1 cellular context compared by ENCODE assay signal in the genomic region with DNA sequence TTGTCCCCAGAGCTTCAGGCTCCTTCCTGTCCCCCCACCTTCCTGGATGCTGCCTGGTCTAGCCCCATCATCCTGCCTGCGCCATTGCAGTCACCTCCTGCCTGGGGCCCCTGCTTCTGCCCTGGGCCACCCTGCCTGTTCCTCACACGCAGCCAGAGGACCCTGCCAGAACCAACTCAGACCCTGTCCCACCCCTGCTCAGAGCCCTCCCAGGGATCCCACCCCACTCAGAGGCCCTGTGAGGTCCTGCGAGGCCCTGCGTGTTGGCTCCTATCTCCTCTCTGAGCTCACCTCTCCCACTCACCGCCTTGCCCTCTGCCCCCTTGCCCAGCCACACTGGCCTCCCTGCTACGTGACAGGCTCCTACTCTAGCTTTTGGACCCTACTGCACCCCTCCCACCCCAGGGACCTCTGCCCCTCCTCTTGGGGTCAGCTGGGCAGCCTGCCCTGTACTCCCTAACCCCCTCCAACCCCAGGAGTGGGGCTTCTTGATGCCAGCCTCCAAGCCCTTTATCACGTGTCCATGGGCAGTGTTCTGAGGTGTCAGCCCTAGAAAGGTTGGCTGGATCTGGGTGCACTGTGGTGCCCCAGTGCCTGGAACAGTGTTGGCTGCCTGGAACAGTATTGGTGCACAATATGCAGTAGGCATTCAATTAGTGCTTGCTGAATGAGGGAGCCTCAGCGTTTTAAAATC.
TF ChIP-seq lines count a peak whose summit lies in the region.

No MANE protein-coding gene starts in this region.

TF ChIP-seq in HepG2, 621 proteins besides CTCF, POLR2A, EP300 and RAD21 (continued from another document and continues in another):
- TF ChIP-seq ZNF235 (CRISPR knock-in tag; IDR thresholded peaks at IDR 0.05; ENCODE audit: borderline replicate concordance) (0 out of 2 replicates have a peak, but pooled peaks have one; percentile 6), MTA3 (CRISPR knock-in tag; IDR thresholded peaks at IDR 0.05) (no peak), ZNF605 (CRISPR knock-in tag; IDR thresholded peaks at IDR 0.05) (no peak), ZNF337 (CRISPR knock-in tag; IDR thresholded peaks at IDR 0.05; ENCODE audit: borderline replicate concordance, low read depth) (peak; percentile 72; the same call in 1 of the 2 replicates), NCOA1 (CRISPR knock-in tag; IDR thresholded peaks at IDR 0.05) (0 out of 2 replicates have a peak, but pooled peaks have one; percentile 58), NAIF1 (CRISPR knock-in tag; IDR thresholded peaks at IDR 0.05; ENCODE audit: borderline replicate concordance) (no peak), HNRNPL (IDR thresholded peaks at IDR 0.05; ENCODE audit: low read depth, low read length) (peak; percentile 93), POLR2AphosphoS2 (IDR thresholded peaks at IDR 0.05; ENCODE audit: low read depth, low read length) (no peak), THYN1 (CRISPR knock-in tag; IDR thresholded peaks at IDR 0.05; ENCODE audit: borderline replicate concordance, low read depth) (no peak), ZNF333 (CRISPR knock-in tag; IDR thresholded peaks at IDR 0.05; ENCODE audit: borderline replicate concordance) (no peak), ZFP41 (CRISPR knock-in tag; IDR thresholded peaks at IDR 0.05; ENCODE audit: borderline replicate concordance) (0 out of 2 replicates have a peak, but pooled peaks have one; percentile 33), ZNF644 (CRISPR knock-in tag; IDR thresholded peaks at IDR 0.05; ENCODE audit: low read depth) (no peak), EED (CRISPR knock-in tag; IDR thresholded peaks at IDR 0.05) (0 out of 2 replicates have a peak, but pooled peaks have one; percentile 55), TBX2 (CRISPR knock-in tag; IDR thresholded peaks at IDR 0.05; ENCODE audit: borderline replicate concordance) (peak; percentile 61), SMAD1 (CRISPR knock-in tag; IDR thresholded peaks at IDR 0.05; ENCODE audit: borderline replicate concordance, low read depth) (no peak), IRX3 (CRISPR knock-in tag; IDR thresholded peaks at IDR 0.05; ENCODE audit: borderline replicate concordance, low read depth) (no peak), ZNF17 (CRISPR knock-in tag; IDR thresholded peaks at IDR 0.05) (no peak), RBAK (CRISPR knock-in tag; IDR thresholded peaks at IDR 0.05) (no peak), RBM39 (IDR thresholded peaks at IDR 0.05; ENCODE audit: low read depth, low read length, poor library complexity, severe bottlenecking) (no peak), MEIS1 (CRISPR knock-in tag; IDR thresholded peaks at IDR 0.05; ENCODE audit: borderline replicate concordance) (no peak), ZNF441 (CRISPR knock-in tag; IDR thresholded peaks at IDR 0.05; ENCODE audit: borderline replicate concordance) (no peak), ZNF230 (CRISPR knock-in tag; IDR thresholded peaks at IDR 0.05) (no peak), FOXP1 (IDR thresholded peaks at IDR 0.05) (no peak), FOXP1 (CRISPR knock-in tag; IDR thresholded peaks at IDR 0.05) (no peak), ZNF772 (CRISPR knock-in tag; IDR thresholded peaks at IDR 0.05) (peak; percentile 44; the same call in 1 of the 2 replicates), TEAD3 (CRISPR knock-in tag; optimal IDR thresholded peaks at IDR 0.05; ENCODE audit: borderline replicate concordance) (peak; percentile 72), ETV6 (CRISPR knock-in tag; conservative IDR thresholded peaks at IDR 0.05) (no peak), TOPORS (CRISPR knock-in tag; IDR thresholded peaks at IDR 0.05) (no peak), FOSL1 (CRISPR knock-in tag; IDR thresholded peaks at IDR 0.05; ENCODE audit: borderline replicate concordance) (no peak), SP5 (CRISPR knock-in tag; IDR thresholded peaks at IDR 0.05; ENCODE audit: borderline replicate concordance, low read depth) (0 out of 2 replicates have a peak, but pooled peaks have one; percentile 27)
- TF ChIP-seq, protein P1, sequence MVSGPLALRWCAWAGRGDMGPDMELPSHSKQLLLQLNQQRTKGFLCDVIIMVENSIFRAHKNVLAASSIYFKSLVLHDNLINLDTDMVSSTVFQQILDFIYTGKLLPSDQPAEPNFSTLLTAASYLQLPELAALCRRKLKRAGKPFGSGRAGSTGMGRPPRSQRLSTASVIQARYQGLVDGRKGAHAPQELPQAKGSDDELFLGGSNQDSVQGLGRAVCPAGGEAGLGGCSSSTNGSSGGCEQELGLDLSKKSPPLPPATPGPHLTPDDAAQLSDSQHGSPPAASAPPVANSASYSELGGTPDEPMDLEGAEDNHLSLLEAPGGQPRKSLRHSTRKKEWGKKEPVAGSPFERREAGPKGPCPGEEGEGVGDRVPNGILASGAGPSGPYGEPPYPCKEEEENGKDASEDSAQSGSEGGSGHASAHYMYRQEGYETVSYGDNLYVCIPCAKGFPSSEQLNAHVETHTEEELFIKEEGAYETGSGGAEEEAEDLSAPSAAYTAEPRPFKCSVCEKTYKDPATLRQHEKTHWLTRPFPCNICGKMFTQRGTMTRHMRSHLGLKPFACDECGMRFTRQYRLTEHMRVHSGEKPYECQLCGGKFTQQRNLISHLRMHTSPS (CRISPR knock-in tag; IDR thresholded peaks at IDR 0.05; ENCODE audit: low read depth), result peak; percentile 95; the same call in 1 of the 2 replicates
- TF ChIP-seq, protein P2, sequence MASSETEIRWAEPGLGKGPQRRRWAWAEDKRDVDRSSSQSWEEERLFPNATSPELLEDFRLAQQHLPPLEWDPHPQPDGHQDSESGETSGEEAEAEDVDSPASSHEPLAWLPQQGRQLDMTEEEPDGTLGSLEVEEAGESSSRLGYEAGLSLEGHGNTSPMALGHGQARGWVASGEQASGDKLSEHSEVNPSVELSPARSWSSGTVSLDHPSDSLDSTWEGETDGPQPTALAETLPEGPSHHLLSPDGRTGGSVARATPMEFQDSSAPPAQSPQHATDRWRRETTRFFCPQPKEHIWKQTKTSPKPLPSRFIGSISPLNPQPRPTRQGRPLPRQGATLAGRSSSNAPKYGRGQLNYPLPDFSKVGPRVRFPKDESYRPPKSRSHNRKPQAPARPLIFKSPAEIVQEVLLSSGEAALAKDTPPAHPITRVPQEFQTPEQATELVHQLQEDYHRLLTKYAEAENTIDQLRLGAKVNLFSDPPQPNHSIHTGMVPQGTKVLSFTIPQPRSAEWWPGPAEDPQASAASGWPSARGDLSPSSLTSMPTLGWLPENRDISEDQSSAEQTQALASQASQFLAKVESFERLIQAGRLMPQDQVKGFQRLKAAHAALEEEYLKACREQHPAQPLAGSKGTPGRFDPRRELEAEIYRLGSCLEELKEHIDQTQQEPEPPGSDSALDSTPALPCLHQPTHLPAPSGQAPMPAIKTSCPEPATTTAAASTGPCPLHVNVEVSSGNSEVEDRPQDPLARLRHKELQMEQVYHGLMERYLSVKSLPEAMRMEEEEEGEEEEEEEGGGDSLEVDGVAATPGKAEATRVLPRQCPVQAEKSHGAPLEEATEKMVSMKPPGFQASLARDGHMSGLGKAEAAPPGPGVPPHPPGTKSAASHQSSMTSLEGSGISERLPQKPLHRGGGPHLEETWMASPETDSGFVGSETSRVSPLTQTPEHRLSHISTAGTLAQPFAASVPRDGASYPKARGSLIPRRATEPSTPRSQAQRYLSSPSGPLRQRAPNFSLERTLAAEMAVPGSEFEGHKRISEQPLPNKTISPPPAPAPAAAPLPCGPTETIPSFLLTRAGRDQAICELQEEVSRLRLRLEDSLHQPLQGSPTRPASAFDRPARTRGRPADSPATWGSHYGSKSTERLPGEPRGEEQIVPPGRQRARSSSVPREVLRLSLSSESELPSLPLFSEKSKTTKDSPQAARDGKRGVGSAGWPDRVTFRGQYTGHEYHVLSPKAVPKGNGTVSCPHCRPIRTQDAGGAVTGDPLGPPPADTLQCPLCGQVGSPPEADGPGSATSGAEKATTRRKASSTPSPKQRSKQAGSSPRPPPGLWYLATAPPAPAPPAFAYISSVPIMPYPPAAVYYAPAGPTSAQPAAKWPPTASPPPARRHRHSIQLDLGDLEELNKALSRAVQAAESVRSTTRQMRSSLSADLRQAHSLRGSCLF (CRISPR knock-in tag; IDR thresholded peaks at IDR 0.05; ENCODE audit: borderline replicate concordance), result no peak
- TF ChIP-seq, protein P3, sequence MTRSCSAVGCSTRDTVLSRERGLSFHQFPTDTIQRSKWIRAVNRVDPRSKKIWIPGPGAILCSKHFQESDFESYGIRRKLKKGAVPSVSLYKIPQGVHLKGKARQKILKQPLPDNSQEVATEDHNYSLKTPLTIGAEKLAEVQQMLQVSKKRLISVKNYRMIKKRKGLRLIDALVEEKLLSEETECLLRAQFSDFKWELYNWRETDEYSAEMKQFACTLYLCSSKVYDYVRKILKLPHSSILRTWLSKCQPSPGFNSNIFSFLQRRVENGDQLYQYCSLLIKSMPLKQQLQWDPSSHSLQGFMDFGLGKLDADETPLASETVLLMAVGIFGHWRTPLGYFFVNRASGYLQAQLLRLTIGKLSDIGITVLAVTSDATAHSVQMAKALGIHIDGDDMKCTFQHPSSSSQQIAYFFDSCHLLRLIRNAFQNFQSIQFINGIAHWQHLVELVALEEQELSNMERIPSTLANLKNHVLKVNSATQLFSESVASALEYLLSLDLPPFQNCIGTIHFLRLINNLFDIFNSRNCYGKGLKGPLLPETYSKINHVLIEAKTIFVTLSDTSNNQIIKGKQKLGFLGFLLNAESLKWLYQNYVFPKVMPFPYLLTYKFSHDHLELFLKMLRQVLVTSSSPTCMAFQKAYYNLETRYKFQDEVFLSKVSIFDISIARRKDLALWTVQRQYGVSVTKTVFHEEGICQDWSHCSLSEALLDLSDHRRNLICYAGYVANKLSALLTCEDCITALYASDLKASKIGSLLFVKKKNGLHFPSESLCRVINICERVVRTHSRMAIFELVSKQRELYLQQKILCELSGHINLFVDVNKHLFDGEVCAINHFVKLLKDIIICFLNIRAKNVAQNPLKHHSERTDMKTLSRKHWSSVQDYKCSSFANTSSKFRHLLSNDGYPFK (CRISPR knock-in tag; IDR thresholded peaks at IDR 0.05; ENCODE audit: borderline replicate concordance), result peak; percentile 56; the same call in 1 of the 2 replicates
- TF ChIP-seq, protein P4, sequence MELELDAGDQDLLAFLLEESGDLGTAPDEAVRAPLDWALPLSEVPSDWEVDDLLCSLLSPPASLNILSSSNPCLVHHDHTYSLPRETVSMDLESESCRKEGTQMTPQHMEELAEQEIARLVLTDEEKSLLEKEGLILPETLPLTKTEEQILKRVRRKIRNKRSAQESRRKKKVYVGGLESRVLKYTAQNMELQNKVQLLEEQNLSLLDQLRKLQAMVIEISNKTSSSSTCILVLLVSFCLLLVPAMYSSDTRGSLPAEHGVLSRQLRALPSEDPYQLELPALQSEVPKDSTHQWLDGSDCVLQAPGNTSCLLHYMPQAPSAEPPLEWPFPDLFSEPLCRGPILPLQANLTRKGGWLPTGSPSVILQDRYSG (CRISPR knock-in tag; IDR thresholded peaks at IDR 0.05), result no peak
- TF ChIP-seq, protein P5, sequence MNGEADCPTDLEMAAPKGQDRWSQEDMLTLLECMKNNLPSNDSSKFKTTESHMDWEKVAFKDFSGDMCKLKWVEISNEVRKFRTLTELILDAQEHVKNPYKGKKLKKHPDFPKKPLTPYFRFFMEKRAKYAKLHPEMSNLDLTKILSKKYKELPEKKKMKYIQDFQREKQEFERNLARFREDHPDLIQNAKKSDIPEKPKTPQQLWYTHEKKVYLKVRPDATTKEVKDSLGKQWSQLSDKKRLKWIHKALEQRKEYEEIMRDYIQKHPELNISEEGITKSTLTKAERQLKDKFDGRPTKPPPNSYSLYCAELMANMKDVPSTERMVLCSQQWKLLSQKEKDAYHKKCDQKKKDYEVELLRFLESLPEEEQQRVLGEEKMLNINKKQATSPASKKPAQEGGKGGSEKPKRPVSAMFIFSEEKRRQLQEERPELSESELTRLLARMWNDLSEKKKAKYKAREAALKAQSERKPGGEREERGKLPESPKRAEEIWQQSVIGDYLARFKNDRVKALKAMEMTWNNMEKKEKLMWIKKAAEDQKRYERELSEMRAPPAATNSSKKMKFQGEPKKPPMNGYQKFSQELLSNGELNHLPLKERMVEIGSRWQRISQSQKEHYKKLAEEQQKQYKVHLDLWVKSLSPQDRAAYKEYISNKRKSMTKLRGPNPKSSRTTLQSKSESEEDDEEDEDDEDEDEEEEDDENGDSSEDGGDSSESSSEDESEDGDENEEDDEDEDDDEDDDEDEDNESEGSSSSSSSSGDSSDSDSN (CRISPR knock-in tag; IDR thresholded peaks at IDR 0.05), result 0 out of 2 replicates have a peak, but pooled peaks have one; percentile 36
- TF ChIP-seq, protein P6, sequence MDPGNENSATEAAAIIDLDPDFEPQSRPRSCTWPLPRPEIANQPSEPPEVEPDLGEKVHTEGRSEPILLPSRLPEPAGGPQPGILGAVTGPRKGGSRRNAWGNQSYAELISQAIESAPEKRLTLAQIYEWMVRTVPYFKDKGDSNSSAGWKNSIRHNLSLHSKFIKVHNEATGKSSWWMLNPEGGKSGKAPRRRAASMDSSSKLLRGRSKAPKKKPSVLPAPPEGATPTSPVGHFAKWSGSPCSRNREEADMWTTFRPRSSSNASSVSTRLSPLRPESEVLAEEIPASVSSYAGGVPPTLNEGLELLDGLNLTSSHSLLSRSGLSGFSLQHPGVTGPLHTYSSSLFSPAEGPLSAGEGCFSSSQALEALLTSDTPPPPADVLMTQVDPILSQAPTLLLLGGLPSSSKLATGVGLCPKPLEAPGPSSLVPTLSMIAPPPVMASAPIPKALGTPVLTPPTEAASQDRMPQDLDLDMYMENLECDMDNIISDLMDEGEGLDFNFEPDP (CRISPR knock-in tag; conservative IDR thresholded peaks at IDR 0.05), result no peak
- TF ChIP-seq, protein P7, sequence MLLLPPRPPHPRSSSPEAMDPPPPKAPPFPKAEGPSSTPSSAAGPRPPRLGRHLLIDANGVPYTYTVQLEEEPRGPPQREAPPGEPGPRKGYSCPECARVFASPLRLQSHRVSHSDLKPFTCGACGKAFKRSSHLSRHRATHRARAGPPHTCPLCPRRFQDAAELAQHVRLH (CRISPR knock-in tag; IDR thresholded peaks at IDR 0.05; ENCODE audit: borderline replicate concordance, low read depth), result 0 out of 2 replicates have a peak, but pooled peaks have one; percentile 47
- TF ChIP-seq, protein P8, sequence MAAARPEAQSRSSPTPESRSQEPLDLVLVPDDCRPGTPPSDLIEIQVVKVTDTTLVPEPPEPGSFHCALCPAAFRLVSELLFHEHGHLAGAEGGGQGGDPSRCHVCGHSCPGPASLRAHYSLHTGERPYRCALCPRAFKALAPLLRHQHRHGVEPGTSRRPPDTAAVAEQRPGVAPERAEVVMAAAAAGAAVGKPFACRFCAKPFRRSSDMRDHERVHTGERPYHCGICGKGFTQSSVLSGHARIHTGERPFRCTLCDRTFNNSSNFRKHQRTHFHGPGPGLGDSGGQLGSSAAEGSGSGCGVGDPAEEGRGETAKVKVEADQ (CRISPR knock-in tag; IDR thresholded peaks at IDR 0.05; ENCODE audit: borderline replicate concordance), result 0 out of 2 replicates have a peak, but pooled peaks have one; percentile 42
